Comparison of ENCODE assay signal across 24 cellular contexts in the genomic region with DNA sequence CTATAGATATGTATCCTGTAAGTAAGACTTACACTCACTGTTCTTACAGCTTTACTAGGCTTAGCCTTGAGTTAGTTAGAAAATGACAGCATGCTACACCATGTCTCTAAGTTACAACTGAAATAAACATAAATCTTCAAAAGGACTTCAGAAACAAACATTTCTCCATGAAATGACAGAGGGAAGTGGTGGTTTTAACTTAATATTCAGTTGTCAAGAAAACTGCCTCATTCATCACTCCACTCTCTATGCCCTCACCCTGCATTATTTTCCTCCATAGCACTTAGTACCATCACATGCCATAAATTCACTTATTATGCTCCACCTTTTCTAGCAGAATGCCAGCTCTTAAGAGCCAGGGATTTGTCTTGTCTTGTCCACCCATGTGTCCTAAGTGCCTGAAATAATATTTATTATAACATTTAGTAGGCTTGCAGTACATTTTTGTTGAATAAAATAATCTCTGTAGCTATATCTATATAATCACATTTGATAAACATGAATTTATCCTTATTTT.
"Had no signal": no experiment of that assay in that cellular context is flagged by ENCODE, and none has a peak within 500 bp of the region (broad histone marks: within the 10 kb centered on the region; RNA-seq: fewer than 3 reads in every experiment).

No MANE protein-coding gene starts in this region.

- H3K4me3 Mint-ChIP-seq: activated B cell treated with CpG ODN at 0.5 μM for 24 hours; activated CD4-positive, alpha-beta memory T cell treated with anti-CD3 and anti-CD28 coated beads for 36 hours; activated CD4-positive, alpha-beta T cell treated with anti-CD3 and anti-CD28 coated beads for 36 hours; activated CD8-positive, alpha-beta memory T cell treated with anti-CD3 and anti-CD28 coated beads, Interleukin-2, amount 10 ng/mL, durations not matched to agents 7 days and 5 days; activated naive CD8-positive, alpha-beta T cell; central memory CD8-positive, alpha-beta T cell; immature natural killer cell; natural killer cell; T-helper 1 cell treated with Interleukin-12 subunit alpha and Interleukin-12 subunit beta and Interleukin-4 antibody, amounts not matched to agents 30 μg/mL and 1 μg/mL, for 36 hours had no signal

- H3K4me1 ChIP-seq: adrenal gland, left lung, pancreas, psoas muscle had no signal

- H3K27ac Mint-ChIP-seq: activated B cell treated with CpG ODN at 0.5 μM for 24 hours; activated CD4-positive, alpha-beta memory T cell treated with anti-CD3 and anti-CD28 coated beads for 36 hours; activated CD4-positive, alpha-beta T cell treated with anti-CD3 and anti-CD28 coated beads for 36 hours; activated CD8-positive, alpha-beta memory T cell treated with anti-CD3 and anti-CD28 coated beads, Interleukin-2, amount 10 ng/mL, durations not matched to agents 7 days and 5 days; activated naive CD8-positive, alpha-beta T cell; T-helper 1 cell treated with Interleukin-12 subunit alpha and Interleukin-12 subunit beta and Interleukin-4 antibody, amounts not matched to agents 30 μg/mL and 1 μg/mL, for 36 hours had no signal

- H3K4me1 Mint-ChIP-seq: activated B cell treated with CpG ODN at 0.5 μM for 24 hours, immature natural killer cell had no signal

- H3K9me3 Mint-ChIP-seq: activated B cell treated with CpG ODN at 0.5 μM for 24 hours; activated CD4-positive, alpha-beta memory T cell treated with anti-CD3 and anti-CD28 coated beads for 36 hours; central memory CD8-positive, alpha-beta T cell; immature natural killer cell; natural killer cell; T-helper 1 cell treated with Interleukin-12 subunit alpha and Interleukin-12 subunit beta and Interleukin-4 antibody, amounts not matched to agents 30 μg/mL and 1 μg/mL, for 36 hours had no signal

- ATAC-seq: activated CD4-positive, alpha-beta T cell treated with anti-CD3 and anti-CD28 coated beads for 36 hours; activated CD8-positive, alpha-beta memory T cell treated with anti-CD3 and anti-CD28 coated beads, Interleukin-2, amount 10 ng/mL, durations not matched to agents 7 days and 5 days; natural killer cell; pancreas; stimulated activated naive CD8-positive, alpha-beta T cell treated with anti-CD3 and anti-CD28 coated beads, Interleukin-15, Interleukin-2, amounts not matched to agents 100 U/mL and 50 U/mL, for 24 hours had no signal

- FAIRE-seq: astrocyte, colon, pancreas had no signal

- H3K36me3 Mint-ChIP-seq: natural killer cell had no signal

- H3K4me3 ChIP-seq: adrenal gland, hepatocyte, left lung, pancreas, psoas muscle, right atrium auricular region, thyroid gland had no signal

- H3K4me2 ChIP-seq: hepatocyte had no signal

- DNase-seq: activated B cell treated with CpG ODN at 0.5 μM for 24 hours; activated CD4-positive, alpha-beta memory T cell treated with anti-CD3 and anti-CD28 coated beads for 36 hours; activated CD4-positive, alpha-beta T cell treated with anti-CD3 and anti-CD28 coated beads for 36 hours; activated CD8-positive, alpha-beta memory T cell treated with anti-CD3 and anti-CD28 coated beads, Interleukin-2, amount 10 ng/mL, durations not matched to agents 7 days and 5 days; activated gamma-delta T cell treated with Interleukin-2 at 50 U/mL for 16 hours; adrenal gland; effector memory CD4-positive, alpha-beta T cell; immature natural killer cell; left lung; midbrain; natural killer cell; pancreas; psoas muscle; stimulated activated CD4-positive, alpha-beta T cell treated with anti-CD3 and anti-CD28 coated beads, Interleukin-4, amount 100 ng/mL, for 4 hours; stimulated activated naive CD8-positive, alpha-beta T cell treated with anti-CD3 and anti-CD28 coated beads, Interleukin-15, Interleukin-2, amounts not matched to agents 100 U/mL and 50 U/mL, for 24 hours; T1000 had no signal

- H3K9me3 ChIP-seq: adrenal gland, left lung, pancreas, psoas muscle, right atrium auricular region, thyroid gland had no signal

- H3K27me3 Mint-ChIP-seq: activated B cell treated with CpG ODN at 0.5 μM for 24 hours; activated CD4-positive, alpha-beta memory T cell treated with anti-CD3 and anti-CD28 coated beads for 36 hours; activated CD4-positive, alpha-beta T cell treated with anti-CD3 and anti-CD28 coated beads for 36 hours; activated CD8-positive, alpha-beta memory T cell treated with anti-CD3 and anti-CD28 coated beads, Interleukin-2, amount 10 ng/mL, durations not matched to agents 7 days and 5 days; activated naive CD8-positive, alpha-beta T cell; central memory CD8-positive, alpha-beta T cell had no signal

- H3K27ac ChIP-seq: adrenal gland, hepatocyte, left lung, pancreas, psoas muscle, right atrium auricular region, thyroid gland had no signal
